Comparison of ENCODE assay signal across 23 cellular contexts in genomic region chr11:82981852-82982251, GRCh38.
"Had no signal": no experiment of that assay in that cellular context is flagged by ENCODE, and none has a peak within 500 bp of the region (broad histone marks: within the 10 kb centered on the region; RNA-seq: fewer than 3 reads in every experiment).

No MANE protein-coding gene starts in this region.

- H3K4me3 Mint-ChIP-seq: activated B cell treated with CpG ODN at 0.5 μM for 24 hours; activated naive CD4-positive, alpha-beta T cell treated with anti-CD3 and anti-CD28 coated beads, Interleukin-2, amount 50 U/mL, for 24 hours; activated T-helper 17 cell treated with anti-CD3 and anti-CD28 coated beads, Interleukin-2, amount 50 U/mL, for 72 hours; mesothelial cell of epicardium; naive thymus-derived CD8-positive, alpha-beta T cell; neural progenitor cell; stimulated activated naive CD8-positive, alpha-beta T cell treated with anti-CD3 and anti-CD28 coated beads, Interleukin-15, Interleukin-2, amounts not matched to agents 100 ng/mL and 50 ng/mL, for 24 hours had no signal

- H3K4me2 ChIP-seq: neural progenitor cell had no signal

- H3K4me1 Mint-ChIP-seq: mesothelial cell of epicardium had no signal

- H3K27ac Mint-ChIP-seq: activated naive CD4-positive, alpha-beta T cell treated with anti-CD3 and anti-CD28 coated beads, Interleukin-2, amount 50 U/mL, for 24 hours; activated T-helper 17 cell treated with anti-CD3 and anti-CD28 coated beads, Interleukin-2, amount 50 U/mL, for 72 hours; mesothelial cell of epicardium; neural progenitor cell; stimulated activated naive CD8-positive, alpha-beta T cell treated with anti-CD3 and anti-CD28 coated beads, Interleukin-15, Interleukin-2, amounts not matched to agents 100 ng/mL and 50 ng/mL, for 24 hours had no signal

- H3K9me3 Mint-ChIP-seq: activated B cell treated with CpG ODN at 0.5 μM for 24 hours; activated T-helper 17 cell treated with anti-CD3 and anti-CD28 coated beads, Interleukin-2, amount 50 U/mL, for 72 hours; mesothelial cell of epicardium; neural progenitor cell; stimulated activated naive CD8-positive, alpha-beta T cell treated with anti-CD3 and anti-CD28 coated beads, Interleukin-15, Interleukin-2, amounts not matched to agents 100 ng/mL and 50 ng/mL, for 24 hours had no signal

- H3K4me3 ChIP-seq: colonic mucosa, neural progenitor cell, thoracic aorta had no signal

- H3K27me3 ChIP-seq: colonic mucosa, neural progenitor cell had no signal

- H3K36me3 ChIP-seq: colonic mucosa, neural progenitor cell had no signal

- H3K27me3 Mint-ChIP-seq: activated B cell treated with CpG ODN at 0.5 μM for 24 hours; activated naive CD4-positive, alpha-beta T cell treated with anti-CD3 and anti-CD28 coated beads, Interleukin-2, amount 50 U/mL, for 24 hours; activated T-helper 17 cell treated with anti-CD3 and anti-CD28 coated beads, Interleukin-2, amount 50 U/mL, for 72 hours; naive thymus-derived CD8-positive, alpha-beta T cell; stimulated activated naive CD8-positive, alpha-beta T cell treated with anti-CD3 and anti-CD28 coated beads, Interleukin-15, Interleukin-2, amounts not matched to agents 100 ng/mL and 50 ng/mL, for 24 hours had no signal

- ATAC-seq: activated T-helper 17 cell treated with anti-CD3 and anti-CD28 coated beads, Interleukin-2, amount 50 U/mL, for 72 hours; left cardiac atrium; left ventricle myocardium superior; naive thymus-derived CD8-positive, alpha-beta T cell; right cardiac atrium had no signal

- H2AFZ ChIP-seq: neural progenitor cell had no signal

- H3K4me1 ChIP-seq: colonic mucosa had no signal

- H3K27ac ChIP-seq: colonic mucosa, neural progenitor cell, thoracic aorta had no signal

- H3K9ac ChIP-seq: neural progenitor cell had no signal

- DNase-seq: activated B cell treated with CpG ODN at 0.5 μM for 24 hours; activated CD4-positive, alpha-beta T cell treated with anti-CD3 and anti-CD28 coated beads, Interleukin-2, amount 50 U/mL, for 4 hours; activated CD8-positive, alpha-beta memory T cell treated with anti-CD3 and anti-CD28 coated beads, Interleukin-2, amount 50 U/mL, for 4 hours; activated T-cell treated with anti-CD3 and anti-CD28 coated beads, Interleukin-2, amount 50 U/mL, for 1 hour; anterior cingulate cortex; colonic mucosa; effector CD8-positive, alpha-beta T cell; islet precursor cell; left cardiac atrium; left ventricle myocardium superior; naive thymus-derived CD8-positive, alpha-beta T cell; occipital lobe; posterior cingulate gyrus; right cardiac atrium; stimulated activated CD4-positive, alpha-beta T cell treated with anti-CD3 and anti-CD28 coated beads, Interleukin-2, amount 100 ng/mL, for 48 hours; T-helper 2 cell; trophoblast cell had no signal

- H3K9me3 ChIP-seq: colonic mucosa, thoracic aorta had no signal
